ENCODE assay signal across 1 cellular context in the genomic region with DNA sequence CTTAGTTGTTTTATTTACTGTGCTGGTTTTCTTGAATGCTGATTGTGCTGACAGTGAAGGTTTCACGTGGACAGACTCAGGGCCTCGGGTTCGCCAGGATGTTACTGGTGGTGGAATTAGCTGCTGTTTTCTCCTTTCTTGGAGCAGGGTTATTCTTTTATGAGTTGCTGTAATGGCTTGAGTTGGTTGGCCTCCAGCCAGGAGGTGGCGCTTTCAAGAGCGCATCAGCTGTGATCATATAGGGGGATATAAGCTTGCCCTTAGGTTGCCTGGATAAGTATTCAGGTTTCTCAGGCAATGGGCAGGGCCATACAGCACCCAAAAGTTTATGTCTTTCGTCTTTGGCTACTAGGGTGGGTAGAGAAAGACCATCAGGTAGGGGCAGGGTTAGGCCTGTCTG.
TF ChIP-seq lines count a peak whose summit lies in the region.

No MANE protein-coding gene starts in this region.

TF ChIP-seq in WTC11, 78 proteins besides CTCF, POLR2A, EP300 and RAD21 (continued from another document):
- TF ChIP-seq, protein P1, sequence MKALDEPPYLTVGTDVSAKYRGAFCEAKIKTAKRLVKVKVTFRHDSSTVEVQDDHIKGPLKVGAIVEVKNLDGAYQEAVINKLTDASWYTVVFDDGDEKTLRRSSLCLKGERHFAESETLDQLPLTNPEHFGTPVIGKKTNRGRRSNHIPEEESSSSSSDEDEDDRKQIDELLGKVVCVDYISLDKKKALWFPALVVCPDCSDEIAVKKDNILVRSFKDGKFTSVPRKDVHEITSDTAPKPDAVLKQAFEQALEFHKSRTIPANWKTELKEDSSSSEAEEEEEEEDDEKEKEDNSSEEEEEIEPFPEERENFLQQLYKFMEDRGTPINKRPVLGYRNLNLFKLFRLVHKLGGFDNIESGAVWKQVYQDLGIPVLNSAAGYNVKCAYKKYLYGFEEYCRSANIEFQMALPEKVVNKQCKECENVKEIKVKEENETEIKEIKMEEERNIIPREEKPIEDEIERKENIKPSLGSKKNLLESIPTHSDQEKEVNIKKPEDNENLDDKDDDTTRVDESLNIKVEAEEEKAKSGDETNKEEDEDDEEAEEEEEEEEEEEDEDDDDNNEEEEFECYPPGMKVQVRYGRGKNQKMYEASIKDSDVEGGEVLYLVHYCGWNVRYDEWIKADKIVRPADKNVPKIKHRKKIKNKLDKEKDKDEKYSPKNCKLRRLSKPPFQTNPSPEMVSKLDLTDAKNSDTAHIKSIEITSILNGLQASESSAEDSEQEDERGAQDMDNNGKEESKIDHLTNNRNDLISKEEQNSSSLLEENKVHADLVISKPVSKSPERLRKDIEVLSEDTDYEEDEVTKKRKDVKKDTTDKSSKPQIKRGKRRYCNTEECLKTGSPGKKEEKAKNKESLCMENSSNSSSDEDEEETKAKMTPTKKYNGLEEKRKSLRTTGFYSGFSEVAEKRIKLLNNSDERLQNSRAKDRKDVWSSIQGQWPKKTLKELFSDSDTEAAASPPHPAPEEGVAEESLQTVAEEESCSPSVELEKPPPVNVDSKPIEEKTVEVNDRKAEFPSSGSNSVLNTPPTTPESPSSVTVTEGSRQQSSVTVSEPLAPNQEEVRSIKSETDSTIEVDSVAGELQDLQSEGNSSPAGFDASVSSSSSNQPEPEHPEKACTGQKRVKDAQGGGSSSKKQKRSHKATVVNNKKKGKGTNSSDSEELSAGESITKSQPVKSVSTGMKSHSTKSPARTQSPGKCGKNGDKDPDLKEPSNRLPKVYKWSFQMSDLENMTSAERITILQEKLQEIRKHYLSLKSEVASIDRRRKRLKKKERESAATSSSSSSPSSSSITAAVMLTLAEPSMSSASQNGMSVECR (CRISPR knock-in tag; IDR thresholded peaks at IDR 0.05; ENCODE audit: borderline replicate concordance) = no peak
- TF ChIP-seq NFATC4 (CRISPR knock-in tag; IDR thresholded peaks at IDR 0.05) (no peak), RORB (CRISPR knock-in tag; IDR thresholded peaks at IDR 0.05) (no peak), TP53 (CRISPR knock-in tag; IDR thresholded peaks at IDR 0.05) (no peak), FOXK1 (CRISPR knock-in tag; IDR thresholded peaks at IDR 0.05) (no peak)
- TF ChIP-seq, protein P2, sequence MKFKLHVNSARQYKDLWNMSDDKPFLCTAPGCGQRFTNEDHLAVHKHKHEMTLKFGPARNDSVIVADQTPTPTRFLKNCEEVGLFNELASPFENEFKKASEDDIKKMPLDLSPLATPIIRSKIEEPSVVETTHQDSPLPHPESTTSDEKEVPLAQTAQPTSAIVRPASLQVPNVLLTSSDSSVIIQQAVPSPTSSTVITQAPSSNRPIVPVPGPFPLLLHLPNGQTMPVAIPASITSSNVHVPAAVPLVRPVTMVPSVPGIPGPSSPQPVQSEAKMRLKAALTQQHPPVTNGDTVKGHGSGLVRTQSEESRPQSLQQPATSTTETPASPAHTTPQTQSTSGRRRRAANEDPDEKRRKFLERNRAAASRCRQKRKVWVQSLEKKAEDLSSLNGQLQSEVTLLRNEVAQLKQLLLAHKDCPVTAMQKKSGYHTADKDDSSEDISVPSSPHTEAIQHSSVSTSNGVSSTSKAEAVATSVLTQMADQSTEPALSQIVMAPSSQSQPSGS (CRISPR knock-in tag; IDR thresholded peaks at IDR 0.05; ENCODE audit: borderline replicate concordance, low read depth) = no peak
- TF ChIP-seq, protein P3, sequence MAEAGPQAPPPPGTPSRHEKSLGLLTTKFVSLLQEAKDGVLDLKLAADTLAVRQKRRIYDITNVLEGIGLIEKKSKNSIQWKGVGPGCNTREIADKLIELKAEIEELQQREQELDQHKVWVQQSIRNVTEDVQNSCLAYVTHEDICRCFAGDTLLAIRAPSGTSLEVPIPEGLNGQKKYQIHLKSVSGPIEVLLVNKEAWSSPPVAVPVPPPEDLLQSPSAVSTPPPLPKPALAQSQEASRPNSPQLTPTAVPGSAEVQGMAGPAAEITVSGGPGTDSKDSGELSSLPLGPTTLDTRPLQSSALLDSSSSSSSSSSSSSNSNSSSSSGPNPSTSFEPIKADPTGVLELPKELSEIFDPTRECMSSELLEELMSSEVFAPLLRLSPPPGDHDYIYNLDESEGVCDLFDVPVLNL (CRISPR knock-in tag; IDR thresholded peaks at IDR 0.05; ENCODE audit: borderline replicate concordance, low read depth) = no peak
- TF ChIP-seq, protein P4, sequence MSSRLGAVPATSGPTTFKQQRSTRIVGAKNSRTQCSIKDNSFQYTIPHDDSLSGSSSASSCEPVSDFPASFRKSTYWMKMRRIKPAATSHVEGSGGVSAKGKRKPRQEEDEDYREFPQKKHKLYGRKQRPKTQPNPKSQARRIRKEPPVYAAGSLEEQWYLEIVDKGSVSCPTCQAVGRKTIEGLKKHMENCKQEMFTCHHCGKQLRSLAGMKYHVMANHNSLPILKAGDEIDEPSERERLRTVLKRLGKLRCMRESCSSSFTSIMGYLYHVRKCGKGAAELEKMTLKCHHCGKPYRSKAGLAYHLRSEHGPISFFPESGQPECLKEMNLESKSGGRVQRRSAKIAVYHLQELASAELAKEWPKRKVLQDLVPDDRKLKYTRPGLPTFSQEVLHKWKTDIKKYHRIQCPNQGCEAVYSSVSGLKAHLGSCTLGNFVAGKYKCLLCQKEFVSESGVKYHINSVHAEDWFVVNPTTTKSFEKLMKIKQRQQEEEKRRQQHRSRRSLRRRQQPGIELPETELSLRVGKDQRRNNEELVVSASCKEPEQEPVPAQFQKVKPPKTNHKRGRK (CRISPR knock-in tag; IDR thresholded peaks at IDR 0.05; ENCODE audit: borderline replicate concordance) = no peak
TF ChIP-seq in WTC11: peak in this region for 0.
